In genomic region chr13:113023694-113024430, GRCh38 we compare ENCODE assay signal across 1 cellular context.
TF ChIP-seq lines count a peak whose summit lies in the region.

No MANE protein-coding gene starts in this region.

TF ChIP-seq in WTC11, 78 proteins besides CTCF, POLR2A, EP300 and RAD21:
- TF ChIP-seq HMGA2 (CRISPR knock-in tag; IDR thresholded peaks at IDR 0.05): no peak
- no peak for TF ChIP-seq OVOL2 (CRISPR knock-in tag; IDR thresholded peaks at IDR 0.05; ENCODE audit: borderline replicate concordance)
- TF ChIP-seq ZNF263 (CRISPR knock-in tag; IDR thresholded peaks at IDR 0.05; ENCODE audit: low read depth): no peak
- TF ChIP-seq TCF7 (CRISPR knock-in tag; IDR thresholded peaks at IDR 0.05; ENCODE audit: low read depth): no peak
- no peak for TF ChIP-seq IRF2 (CRISPR knock-in tag; IDR thresholded peaks at IDR 0.05; ENCODE audit: borderline replicate concordance, low read depth)
- TF ChIP-seq FOXP1 (CRISPR knock-in tag; IDR thresholded peaks at IDR 0.05; ENCODE audit: borderline replicate concordance): no peak
- TF ChIP-seq FOXJ3 (CRISPR knock-in tag; IDR thresholded peaks at IDR 0.05; ENCODE audit: borderline replicate concordance): no peak
- TF ChIP-seq ZNF138 (CRISPR knock-in tag; conservative IDR thresholded peaks at IDR 0.05): no peak
- TF ChIP-seq ZNF396 (CRISPR knock-in tag; IDR thresholded peaks at IDR 0.05; ENCODE audit: borderline replicate concordance): no peak
- TF ChIP-seq ERG (CRISPR knock-in tag; IDR thresholded peaks at IDR 0.05): no peak
- TF ChIP-seq ATF2 (CRISPR knock-in tag; IDR thresholded peaks at IDR 0.05; ENCODE audit: borderline replicate concordance, low read depth): no peak
- no peak for TF ChIP-seq TEAD4 (CRISPR knock-in tag; IDR thresholded peaks at IDR 0.05)
